8 cellular contexts compared by ENCODE assay signal in genomic region chrX:20060961-20061868, GRCh38. TPM values are rescaled to one million over a fixed set of nuclear protein-coding genes. Genes with fewer than 3 reads are reported as not detected.
DNase-seq lines count a peak whose midpoint lies in the region; ATAC-seq, FAIRE-seq and TF ChIP-seq lines count a peak whose summit lies in the region.

No MANE protein-coding gene starts in this region.

- H3K4me3 ChIP-seq in kidney (ENCODE audit: low read length in 2 of 2) (no peak overlapping the region), hepatocyte (no peak overlapping the region)

- H3K36me3 ChIP-seq in kidney (ENCODE audit: control insufficient read depth in 1 of 2, insufficient read depth in 2 of 2, low read length in 2 of 2) (no peaks in the 10 kb centered on the region), hepatocyte (replicated peaks; ENCODE audit: insufficient read depth, low read depth) (no peaks in the 10 kb centered on the region)

- H4K20me1 ChIP-seq in hepatocyte (ENCODE audit: insufficient read depth, poor library complexity, severe bottlenecking): no peaks in the 10 kb centered on the region

- intact Hi-C loops in kidney (cut with DNase I): no loop called here

- TF ChIP-seq CTCF in kidney (IDR thresholded peaks at IDR 0.05; ENCODE audit: borderline replicate concordance, extremely low read depth, insufficient read depth): no peak
- TF ChIP-seq CTCF in hepatocyte (IDR thresholded peaks at IDR 0.05; ENCODE audit: poor library complexity): no peak

- H3K79me2 ChIP-seq in hepatocyte: no peaks in the 10 kb centered on the region

- no peaks in the 10 kb centered on the region for H3K9me2 ChIP-seq in hepatocyte (replicated peaks; ENCODE audit: insufficient read depth)

- FAIRE-seq in kidney (lab: Jason Lieb, UNC) (no peak), RCC 7860 (lab: Jason Lieb, UNC) (no peak)

- no peak overlapping the region for H3K27ac ChIP-seq in kidney (ENCODE audit: low read depth in 2 of 2, low read length in 2 of 2)
- no peak overlapping the region for H3K27ac ChIP-seq in hepatocyte

- DNase-seq in NCI-H1092 treated with DMSO at 0.1 percent for 48 hours (lab: John Stamatoyannopoulos, UW) (peak; percentile 2), kidney (peak; percentile 60), hepatocyte (ENCODE audit: low spot score) (no peak), COR-L47 (lab: John Stamatoyannopoulos, UW) (no peak), RCC 7860 (ENCODE audit: low spot score) (no peak), H4 (ENCODE audit: low spot score) (no peak)

- no peaks in the 10 kb centered on the region for H3K9me3 ChIP-seq in kidney (ENCODE audit: control insufficient read depth in 1 of 2, low read length in 2 of 2)
- H3K9me3 ChIP-seq in hepatocyte (ENCODE audit: low read depth): no peaks in the 10 kb centered on the region

- no peak overlapping the region for H3K4me2 ChIP-seq in hepatocyte

- ATAC-seq in GM18870 (IDR thresholded peaks at IDR 0.05; ENCODE audit: unreplicated experiment): peak; percentile 64
- ATAC-seq in HG02610 (IDR thresholded peaks at IDR 0.05; ENCODE audit: unreplicated experiment): peak; percentile 59

- H3K4me1 ChIP-seq in kidney (ENCODE audit: control insufficient read depth in 1 of 2, insufficient read depth in 1 of 2, low read depth in 1 of 2, low read length in 2 of 2): peaks cover 0 to 2% of the 10 kb centered on the region in 2 donors
- H3K4me1 ChIP-seq in hepatocyte (ENCODE audit: insufficient read depth): no peaks in the 10 kb centered on the region

- WGBS in hepatocyte (ENCODE audit: low lambda C conversion rate, missing lambda C conversion rate): 68% methylated on average over 5 of the region's 5 CpGs

- no peak overlapping the region for H3K9ac ChIP-seq in kidney (ENCODE audit: low read length in 2 of 2)

- no peaks in the 10 kb centered on the region for H3K27me3 ChIP-seq in hepatocyte

- no peak overlapping the region for H2AFZ ChIP-seq in hepatocyte

RNA-seq across cellular contexts. Expression of gene MAP7D2, which starts 55.5 kb away (rescaled TPM):
- 0.76 TPM for total RNA-seq in kidney
- polyA plus RNA-seq in kidney (ENCODE audit: insufficient read depth, low read depth, low replicate concordance): 3.6 TPM
- total RNA-seq in hepatocyte: 1.7 and 2.4 TPM in 2 replicates
- 0.94 and 2.3 TPM in 2 replicates for polyA plus RNA-seq in hepatocyte
- 0.45 and 0.89 TPM in 2 replicates for total RNA-seq in H4 (2014; rRNA removed; shearing (Covaris generic))

Comparison
In these comparisons a context has a peak if more than half of its experiments do, and no peak if none do; other contexts are left out.
1. DNase-seq: peak in NCI-H1092 treated with DMSO at 0.1 percent for 48 hours (single experiment) and kidney (single experiment); none in hepatocyte (single experiment), COR-L47 (single experiment), RCC 7860 (single experiment) and H4 (single experiment).